Comparison of ENCODE assay signal across 20 cellular contexts in the genomic region with DNA sequence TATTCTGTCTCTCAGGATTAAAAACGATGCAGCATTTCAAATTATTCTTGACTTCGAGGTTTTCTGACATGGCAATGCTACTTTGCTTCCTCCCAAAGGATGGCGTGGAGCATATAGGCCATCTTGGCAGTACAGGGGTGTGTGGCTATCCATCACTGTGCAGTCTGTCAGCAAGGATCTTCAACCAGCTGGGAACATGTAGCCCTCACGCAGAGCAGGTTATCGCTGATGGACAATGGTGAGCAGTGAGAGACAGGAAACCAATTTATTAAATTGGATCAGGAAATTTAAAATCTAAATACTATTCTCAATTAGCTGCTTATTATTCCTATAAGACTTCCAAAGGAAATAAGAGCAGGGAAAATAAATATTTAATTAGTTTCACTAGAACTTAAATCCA.
"Had no signal": no experiment of that assay in that cellular context is flagged by ENCODE, and none has a peak within 500 bp of the region (broad histone marks: within the 10 kb centered on the region; RNA-seq: fewer than 3 reads in every experiment).

No MANE protein-coding gene starts in this region.

- H3K4me1 ChIP-seq: left ventricle myocardium inferior, neural progenitor cell, right atrium auricular region, right lobe of liver, transverse colon, upper lobe of left lung had no signal

- H2AFZ ChIP-seq: neural progenitor cell had no signal

- H3K4me2 ChIP-seq: neural progenitor cell, smooth muscle cell had no signal

- H3K36me3 ChIP-seq: left ventricle myocardium inferior, neural progenitor cell, ovary, right atrium auricular region, right lobe of liver, transverse colon, upper lobe of left lung had no signal

- H3K4me3 ChIP-seq: left ventricle myocardium inferior, lung, neural progenitor cell, ovary, right atrium auricular region, right lobe of liver, smooth muscle cell, transverse colon, upper lobe of left lung had no signal

- H3K27ac ChIP-seq: left ventricle myocardium inferior, neural progenitor cell, ovary, right atrium auricular region, right lobe of liver, transverse colon, upper lobe of left lung had no signal

- H3K9ac ChIP-seq: neural progenitor cell had no signal

- H3K9me3 ChIP-seq: left ventricle myocardium inferior, ovary, right atrium auricular region, right lobe of liver, transverse colon, upper lobe of left lung had no signal

- DNase-seq: hypothalamus; immature natural killer cell; kidney; left ventricle myocardium inferior; naive B cell; natural killer cell; nephron progenitor cell; ovary; right lobe of liver; stimulated activated CD4-positive, alpha-beta T cell treated with anti-CD3 and anti-CD28 coated beads, Interleukin-1b, Interleukin-23, amount 100 ng/mL, for 48 hours; stimulated activated CD4-positive, alpha-beta T cell treated with anti-CD3 and anti-CD28 coated beads, Interleukin-2, amount 100 ng/mL, for 48 hours; stimulated activated naive CD4-positive, alpha-beta T cell treated with Interleukin-2 at 50 U/mL for 16 hours; stimulated activated naive CD8-positive, alpha-beta T cell treated with anti-CD3 and anti-CD28 coated beads, Interleukin-15, amount 100 ng/mL, for 72 hours; substantia nigra; transverse colon; upper lobe of left lung had no signal

- H3K27me3 ChIP-seq: neural progenitor cell, ovary, right atrium auricular region, right lobe of liver, transverse colon, upper lobe of left lung had no signal
